ENCODE assay signal across 8 cellular contexts in genomic region chr5:141320225-141321169, GRCh38. TPM values are rescaled to one million over a fixed set of nuclear protein-coding genes. Genes with fewer than 3 reads are reported as not detected.
A peak's percentile ranks its signal among the peaks of the same experiment; 100 is the strongest.
DNase-seq lines count a peak whose midpoint lies in the region; ATAC-seq and TF ChIP-seq lines count a peak whose summit lies in the region.

Gene TAF7, minus strand, starts transcription at chr5:141320784. Its CDS starts 740 bp downstream, at chr5:141320044.

- CTCF ChIA-PET in BJ (lab: Yijun Ruan, JAX) = interaction anchor here (0.8 to 11.7 kb wide), 25 partner anchors 10 to 298 kb away, joined by 3 to 85 read pairs (median 4); partner anchors contain the start of genes DIAPH1, PCDHB9, PCDHGA1 and PCDHGA10

- peak; percentile 98 for ATAC-seq in HG03439 (IDR thresholded peaks at IDR 0.05; ENCODE audit: unreplicated experiment)

- peak; percentile 96 for TF ChIP-seq POLR2A in GM19193 (IDR thresholded peaks at IDR 0.05; ENCODE audit: extremely low read depth, insufficient read depth, insufficient read length)

- peak within 1 kb of the TSS; percentile 98 for H3K4me3 Mint-ChIP-seq in chondrocyte (ENCODE audit: unreplicated experiment)

- H3K4me3 ChIP-seq in BJ (ENCODE audit: low read depth, low read length) = peak within 1 kb of the TSS; percentile 73

- no peaks in the 10 kb centered on the region for H3K27me3 Mint-ChIP-seq in chondrocyte (ENCODE audit: low read depth)

- no peaks in the 10 kb centered on the region for H3K27me3 ChIP-seq in BJ (ENCODE audit: control insufficient read depth, insufficient read depth, low read length)

- TF ChIP-seq CTCF in BJ (IDR thresholded peaks at IDR 0.05; ENCODE audit: insufficient read depth, low read depth, low read length) (peak; percentile 86), chondrocyte (IDR thresholded peaks at IDR 0.05) (peak; percentile 95)

- peaks cover 25% of the 10 kb centered on the region for H3K4me1 Mint-ChIP-seq in chondrocyte (ENCODE audit: low read depth)

- peak within 1 kb of the TSS; percentile 100 for H3K27ac Mint-ChIP-seq in chondrocyte (ENCODE audit: unreplicated experiment)

- DNase-seq in BJ (ENCODE audit: low read depth) (peak; percentile 63), NCI-H510A treated with DMSO at 0.1 percent for 48 hours (lab: John Stamatoyannopoulos, UW) (peak; percentile 59), chondrocyte (ENCODE audit: low spot score) (peak; percentile 97), kidney glomerular epithelial cell (lab: John Stamatoyannopoulos, UW) (peak; percentile 89)
- DNase-seq in activated CD4-positive, alpha-beta T cell treated with anti-CD3 and anti-CD28 coated beads for 24 hours (ENCODE audit: low read depth in 2 of 2) = peak; percentile 82 to 86
- peak; percentile 85 to 88 for DNase-seq in stimulated activated CD4-positive, alpha-beta T cell treated with anti-CD3 and anti-CD28 coated beads, Interleukin-1b, Interleukin-23, amount 100 ng/mL, for 1 hour (ENCODE audit: low read depth in 2 of 2)

- peaks cover 2% of the 10 kb centered on the region for H3K36me3 ChIP-seq in BJ (ENCODE audit: control insufficient read depth, insufficient read depth, low read length)

- H3K9me3 Mint-ChIP-seq in chondrocyte (ENCODE audit: low read depth) = peaks cover 49% of the 10 kb centered on the region

- H3K36me3 Mint-ChIP-seq in chondrocyte (ENCODE audit: low read depth) = peaks cover 48% of the 10 kb centered on the region

- POLR2A ChIA-PET in BJ (lab: Charles Lee) = interaction anchor here (0.5 to 1.5 kb wide), 3 partner anchors 8 to 242 kb away, joined by 3 to 4 read pairs (median 4); partner anchors contain the start of gene PCDHGA1

RNA-seq across cellular contexts. Expression of gene TAF7, which starts in this region (rescaled TPM):
- 25.5 and 46.7 TPM in 2 replicates for polyA plus RNA-seq in BJ (2011; rRNA removed)
- polyA minus RNA-seq in BJ (2011; rRNA and poly(A)+ RNA removed) = 14.9 and 17.4 TPM in 2 replicates
- total RNA-seq in chondrocyte = 66.4 to 73.3 TPM (median 69.7 TPM) in 3 replicates

Comparison
In these comparisons a context has a peak if more than half of its experiments do, and no peak if none do; other contexts are left out.
1. Peak in every context shown above with its lines: DNase-seq, ATAC-seq and H3K4me3 ChIP-seq.